1 cellular context compared by ENCODE assay signal in genomic region chr5:36442352-36442751, GRCh38.
TF ChIP-seq lines count a peak whose summit lies in the region.

No MANE protein-coding gene starts in this region.

TF ChIP-seq in K562, 482 proteins besides CTCF, POLR2A, EP300 and RAD21 (continued from another document and continues in another):
- no peak for TF ChIP-seq ZNF518B (CRISPR knock-in tag; IDR thresholded peaks at IDR 0.05)
- peak; percentile 94 for TF ChIP-seq SMAD4 (CRISPR knock-in tag; conservative IDR thresholded peaks at IDR 0.05)
- TF ChIP-seq ZFP1 (CRISPR knock-in tag; IDR thresholded peaks at IDR 0.05), result 0 out of 2 replicates have a peak, but pooled peaks have one; percentile 54
- TF ChIP-seq KDM1A (IDR thresholded peaks at IDR 0.05), result peak; percentile 51 to 56; a peak in 3 of 4 replicates
- peak; percentile 77 for TF ChIP-seq ELF4 (CRISPR knock-in tag; IDR thresholded peaks at IDR 0.05)
- TF ChIP-seq, protein P1, sequence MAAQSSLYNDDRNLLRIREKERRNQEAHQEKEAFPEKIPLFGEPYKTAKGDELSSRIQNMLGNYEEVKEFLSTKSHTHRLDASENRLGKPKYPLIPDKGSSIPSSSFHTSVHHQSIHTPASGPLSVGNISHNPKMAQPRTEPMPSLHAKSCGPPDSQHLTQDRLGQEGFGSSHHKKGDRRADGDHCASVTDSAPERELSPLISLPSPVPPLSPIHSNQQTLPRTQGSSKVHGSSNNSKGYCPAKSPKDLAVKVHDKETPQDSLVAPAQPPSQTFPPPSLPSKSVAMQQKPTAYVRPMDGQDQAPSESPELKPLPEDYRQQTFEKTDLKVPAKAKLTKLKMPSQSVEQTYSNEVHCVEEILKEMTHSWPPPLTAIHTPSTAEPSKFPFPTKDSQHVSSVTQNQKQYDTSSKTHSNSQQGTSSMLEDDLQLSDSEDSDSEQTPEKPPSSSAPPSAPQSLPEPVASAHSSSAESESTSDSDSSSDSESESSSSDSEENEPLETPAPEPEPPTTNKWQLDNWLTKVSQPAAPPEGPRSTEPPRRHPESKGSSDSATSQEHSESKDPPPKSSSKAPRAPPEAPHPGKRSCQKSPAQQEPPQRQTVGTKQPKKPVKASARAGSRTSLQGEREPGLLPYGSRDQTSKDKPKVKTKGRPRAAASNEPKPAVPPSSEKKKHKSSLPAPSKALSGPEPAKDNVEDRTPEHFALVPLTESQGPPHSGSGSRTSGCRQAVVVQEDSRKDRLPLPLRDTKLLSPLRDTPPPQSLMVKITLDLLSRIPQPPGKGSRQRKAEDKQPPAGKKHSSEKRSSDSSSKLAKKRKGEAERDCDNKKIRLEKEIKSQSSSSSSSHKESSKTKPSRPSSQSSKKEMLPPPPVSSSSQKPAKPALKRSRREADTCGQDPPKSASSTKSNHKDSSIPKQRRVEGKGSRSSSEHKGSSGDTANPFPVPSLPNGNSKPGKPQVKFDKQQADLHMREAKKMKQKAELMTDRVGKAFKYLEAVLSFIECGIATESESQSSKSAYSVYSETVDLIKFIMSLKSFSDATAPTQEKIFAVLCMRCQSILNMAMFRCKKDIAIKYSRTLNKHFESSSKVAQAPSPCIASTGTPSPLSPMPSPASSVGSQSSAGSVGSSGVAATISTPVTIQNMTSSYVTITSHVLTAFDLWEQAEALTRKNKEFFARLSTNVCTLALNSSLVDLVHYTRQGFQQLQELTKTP (IDR thresholded peaks at IDR 0.05; ENCODE audit: low read depth in 1 of 2, partially characterized antibody in 2 of 2), result peak in 1 of 2 experiments; percentile 22
- peak; percentile 48; the same call in 1 of the 2 replicates for TF ChIP-seq NCOA1 (IDR thresholded peaks at IDR 0.05; ENCODE audit: low read depth)
- TF ChIP-seq MNT (conservative IDR thresholded peaks at IDR 0.05), result peak in 1 of 2 experiments; percentile 51; a peak in 2 of 4 replicates
- TF ChIP-seq NR2C1 (IDR thresholded peaks at IDR 0.05), result no peak
- peak; percentile 55 for TF ChIP-seq NR2C1 (tag; IDR thresholded peaks at IDR 0.05)
- TF ChIP-seq RAD51 (IDR thresholded peaks at IDR 0.05; ENCODE audit: borderline replicate concordance, low read depth), result no peak
- TF ChIP-seq HDAC2 (IDR thresholded peaks at IDR 0.05), result peak; percentile 67; the same call in 1 of the 2 replicates
- TF ChIP-seq TCF3 (CRISPR knock-in tag; IDR thresholded peaks at IDR 0.05), result peak; percentile 93
- TF ChIP-seq PTRF (tag; IDR thresholded peaks at IDR 0.05), result peak; percentile 52; the same call in 1 of the 2 replicates
- peak; percentile 34; the same call in 1 of the 2 replicates for TF ChIP-seq MBD2 (IDR thresholded peaks at IDR 0.05; ENCODE audit: borderline replicate concordance, low read depth)
- TF ChIP-seq POLR2AphosphoS5 (IDR thresholded peaks at IDR 0.05; ENCODE audit: control insufficient read depth, insufficient read depth, low read depth, low read length), result peak; percentile 81
- TF ChIP-seq OTX1 (CRISPR knock-in tag; IDR thresholded peaks at IDR 0.05), result peak; percentile 24; the same call in 1 of the 2 replicates
- TF ChIP-seq GATA2 (CRISPR knock-in tag; IDR thresholded peaks at IDR 0.05), result peak; percentile 89
- TF ChIP-seq LEF1 (IDR thresholded peaks at IDR 0.05), result peak; percentile 83
- peak; percentile 41; the same call in 1 of the 2 replicates for TF ChIP-seq JUND (IDR thresholded peaks at IDR 0.05; ENCODE audit: borderline replicate concordance, low read depth, low read length)
- no peak; the same call in 2 of the 3 replicates for TF ChIP-seq JUND (tag; IDR thresholded peaks at IDR 0.05; ENCODE audit: borderline replicate concordance, low read depth, low read length)
- TF ChIP-seq ZBTB17 (CRISPR knock-in tag; IDR thresholded peaks at IDR 0.05), result peak; percentile 62; the same call in 1 of the 2 replicates
- TF ChIP-seq MYNN (IDR thresholded peaks at IDR 0.05), result peak; percentile 87
- no peak for TF ChIP-seq MYNN (CRISPR knock-in tag; IDR thresholded peaks at IDR 0.05)
- no peak for TF ChIP-seq ZKSCAN1 (IDR thresholded peaks at IDR 0.05; ENCODE audit: low read depth, low read length)
- peak; percentile 90 for TF ChIP-seq CBFA2T2 (conservative IDR thresholded peaks at IDR 0.05)
- 0 out of 4 replicates have a peak, but pooled peaks of 1 of the 2 experiments have one; percentile 34 for TF ChIP-seq NONO (IDR thresholded peaks at IDR 0.05; ENCODE audit: low read depth in 2 of 2, low read length in 1 of 2)
- TF ChIP-seq POLR3G (IDR thresholded peaks at IDR 0.05; ENCODE audit: extremely low read depth, insufficient read length, insufficient replicate concordance), result no peak
- TF ChIP-seq ETS2 (tag; IDR thresholded peaks at IDR 0.05; ENCODE audit: borderline replicate concordance, poor library complexity, severe bottlenecking), result no peak
- no peak for TF ChIP-seq HLTF (IDR thresholded peaks at IDR 0.05)
- no peak for TF ChIP-seq DEAF1 (CRISPR knock-in tag; IDR thresholded peaks at IDR 0.05)
- TF ChIP-seq SRSF1 (IDR thresholded peaks at IDR 0.05; ENCODE audit: low read depth, low read length), result no peak
- peak; percentile 85 for TF ChIP-seq SMARCE1 (IDR thresholded peaks at IDR 0.05)
- peak; percentile 88 to 89 for TF ChIP-seq TRIM24 (IDR thresholded peaks at IDR 0.05)
- TF ChIP-seq, protein P2, sequence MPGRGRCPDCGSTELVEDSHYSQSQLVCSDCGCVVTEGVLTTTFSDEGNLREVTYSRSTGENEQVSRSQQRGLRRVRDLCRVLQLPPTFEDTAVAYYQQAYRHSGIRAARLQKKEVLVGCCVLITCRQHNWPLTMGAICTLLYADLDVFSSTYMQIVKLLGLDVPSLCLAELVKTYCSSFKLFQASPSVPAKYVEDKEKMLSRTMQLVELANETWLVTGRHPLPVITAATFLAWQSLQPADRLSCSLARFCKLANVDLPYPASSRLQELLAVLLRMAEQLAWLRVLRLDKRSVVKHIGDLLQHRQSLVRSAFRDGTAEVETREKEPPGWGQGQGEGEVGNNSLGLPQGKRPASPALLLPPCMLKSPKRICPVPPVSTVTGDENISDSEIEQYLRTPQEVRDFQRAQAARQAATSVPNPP (IDR thresholded peaks at IDR 0.05; ENCODE audit: borderline replicate concordance, insufficient read depth, insufficient read length), result no peak
- peak in 1 of 2 experiments; percentile 50; a peak in 1 of 4 replicates for TF ChIP-seq HDAC1 (IDR thresholded peaks at IDR 0.05)
- 0 out of 2 replicates have a peak, but pooled peaks have one; percentile 21 for TF ChIP-seq TOE1 (IDR thresholded peaks at IDR 0.05; ENCODE audit: borderline replicate concordance)
- TF ChIP-seq TOE1 (CRISPR knock-in tag; IDR thresholded peaks at IDR 0.05; ENCODE audit: borderline replicate concordance, low read depth), result no peak
- TF ChIP-seq SMARCC2 (IDR thresholded peaks at IDR 0.05; ENCODE audit: low read depth), result peak; percentile 82
- peak; percentile 53 for TF ChIP-seq FOSL1 (tag; conservative IDR thresholded peaks at IDR 0.05)
- TF ChIP-seq, protein P3, sequence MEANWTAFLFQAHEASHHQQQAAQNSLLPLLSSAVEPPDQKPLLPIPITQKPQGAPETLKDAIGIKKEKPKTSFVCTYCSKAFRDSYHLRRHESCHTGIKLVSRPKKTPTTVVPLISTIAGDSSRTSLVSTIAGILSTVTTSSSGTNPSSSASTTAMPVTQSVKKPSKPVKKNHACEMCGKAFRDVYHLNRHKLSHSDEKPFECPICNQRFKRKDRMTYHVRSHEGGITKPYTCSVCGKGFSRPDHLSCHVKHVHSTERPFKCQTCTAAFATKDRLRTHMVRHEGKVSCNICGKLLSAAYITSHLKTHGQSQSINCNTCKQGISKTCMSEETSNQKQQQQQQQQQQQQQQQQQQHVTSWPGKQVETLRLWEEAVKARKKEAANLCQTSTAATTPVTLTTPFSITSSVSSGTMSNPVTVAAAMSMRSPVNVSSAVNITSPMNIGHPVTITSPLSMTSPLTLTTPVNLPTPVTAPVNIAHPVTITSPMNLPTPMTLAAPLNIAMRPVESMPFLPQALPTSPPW (CRISPR knock-in tag; IDR thresholded peaks at IDR 0.05), result no peak
- TF ChIP-seq ZNF75A (CRISPR knock-in tag; IDR thresholded peaks at IDR 0.05), result no peak
- TF ChIP-seq CHAMP1 (IDR thresholded peaks at IDR 0.05), result peak; percentile 49; the same call in 1 of the 2 replicates
- no peak for TF ChIP-seq ZNF274 (IDR thresholded peaks at IDR 0.05; ENCODE audit: borderline replicate concordance, low read depth, low read length)
- TF ChIP-seq BACH1 (tag; IDR thresholded peaks at IDR 0.05), result peak; percentile 39; the same call in 1 of the 2 replicates
- TF ChIP-seq MAZ (CRISPR knock-in tag; conservative IDR thresholded peaks at IDR 0.05 in 1 of 2, IDR thresholded peaks at IDR 0.05 in 1 of 2), result peak; percentile 44 to 69; a peak in 2 of 4 replicates
- TF ChIP-seq TEAD4 (IDR thresholded peaks at IDR 0.05; ENCODE audit: low read length), result peak; percentile 91
- no peak for TF ChIP-seq TEAD4 (CRISPR knock-in tag; IDR thresholded peaks at IDR 0.05; ENCODE audit: borderline replicate concordance)
- TF ChIP-seq, protein P4, sequence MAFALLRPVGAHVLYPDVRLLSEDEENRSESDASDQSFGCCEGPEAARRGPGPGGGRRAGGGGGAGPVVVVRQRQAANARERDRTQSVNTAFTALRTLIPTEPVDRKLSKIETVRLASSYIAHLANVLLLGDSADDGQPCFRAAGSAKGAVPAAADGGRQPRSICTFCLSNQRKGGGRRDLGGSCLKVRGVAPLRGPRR (CRISPR knock-in tag; IDR thresholded peaks at IDR 0.05), result peak; percentile 73; the same call in 1 of the 2 replicates
- TF ChIP-seq ZKSCAN8 (CRISPR knock-in tag; IDR thresholded peaks at IDR 0.05), result peak; percentile 79; the same call in 1 of the 2 replicates
- no peak for TF ChIP-seq NR1H2 (CRISPR knock-in tag; IDR thresholded peaks at IDR 0.05)
- 0 out of 2 replicates have a peak, but pooled peaks have one; percentile 21 for TF ChIP-seq ZSCAN32 (CRISPR knock-in tag; IDR thresholded peaks at IDR 0.05)
- no peak for TF ChIP-seq KDM5B (IDR thresholded peaks at IDR 0.05; ENCODE audit: insufficient replicate concordance, low read depth, low read length)
- TF ChIP-seq RBM22 (IDR thresholded peaks at IDR 0.05; ENCODE audit: low read depth, low read length, poor library complexity, severe bottlenecking), result no peak
- TF ChIP-seq ARNT (IDR thresholded peaks at IDR 0.05), result 0 out of 4 replicates have a peak, but pooled peaks of 1 of the 2 experiments have one; percentile 27
- peak; percentile 65 for TF ChIP-seq FOXM1 (IDR thresholded peaks at IDR 0.05; ENCODE audit: low read depth)
- no peak for TF ChIP-seq FOXM1 (CRISPR knock-in tag; IDR thresholded peaks at IDR 0.05; ENCODE audit: low read depth)
